1 cellular context compared by ENCODE assay signal in genomic region chr19:53795019-53795418, GRCh38.
TF ChIP-seq lines count a peak whose summit lies in the region.

No MANE protein-coding gene starts in this region.

TF ChIP-seq in HepG2, 621 proteins besides CTCF, POLR2A, EP300 and RAD21:
- TF ChIP-seq, protein P1, sequence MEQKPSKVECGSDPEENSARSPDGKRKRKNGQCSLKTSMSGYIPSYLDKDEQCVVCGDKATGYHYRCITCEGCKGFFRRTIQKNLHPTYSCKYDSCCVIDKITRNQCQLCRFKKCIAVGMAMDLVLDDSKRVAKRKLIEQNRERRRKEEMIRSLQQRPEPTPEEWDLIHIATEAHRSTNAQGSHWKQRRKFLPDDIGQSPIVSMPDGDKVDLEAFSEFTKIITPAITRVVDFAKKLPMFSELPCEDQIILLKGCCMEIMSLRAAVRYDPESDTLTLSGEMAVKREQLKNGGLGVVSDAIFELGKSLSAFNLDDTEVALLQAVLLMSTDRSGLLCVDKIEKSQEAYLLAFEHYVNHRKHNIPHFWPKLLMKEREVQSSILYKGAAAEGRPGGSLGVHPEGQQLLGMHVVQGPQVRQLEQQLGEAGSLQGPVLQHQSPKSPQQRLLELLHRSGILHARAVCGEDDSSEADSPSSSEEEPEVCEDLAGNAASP (CRISPR knock-in tag; IDR thresholded peaks at IDR 0.05; ENCODE audit: borderline replicate concordance): no peak
- TF ChIP-seq AKAP8 (CRISPR knock-in tag; IDR thresholded peaks at IDR 0.05): no peak
- no peak for TF ChIP-seq KDM5B (CRISPR knock-in tag; IDR thresholded peaks at IDR 0.05; ENCODE audit: borderline replicate concordance)
- 0 out of 2 replicates have a peak, but pooled peaks have one; percentile 51 for TF ChIP-seq ATF3 (CRISPR knock-in tag; IDR thresholded peaks at IDR 0.05)
- peak; percentile 76 for TF ChIP-seq ZNF362 (CRISPR knock-in tag; IDR thresholded peaks at IDR 0.05; ENCODE audit: borderline replicate concordance)
- TF ChIP-seq USF2 (IDR thresholded peaks at IDR 0.05; ENCODE audit: low read depth, low read length): no peak
- TF ChIP-seq USF2 (CRISPR knock-in tag; IDR thresholded peaks at IDR 0.05; ENCODE audit: borderline replicate concordance): no peak
- TF ChIP-seq HNF4A (CRISPR knock-in tag; IDR thresholded peaks at IDR 0.05): peak; percentile 43
- TF ChIP-seq CEBPG (CRISPR knock-in tag; IDR thresholded peaks at IDR 0.05): 0 out of 2 replicates have a peak, but pooled peaks have one; percentile 37
- TF ChIP-seq, protein P2, sequence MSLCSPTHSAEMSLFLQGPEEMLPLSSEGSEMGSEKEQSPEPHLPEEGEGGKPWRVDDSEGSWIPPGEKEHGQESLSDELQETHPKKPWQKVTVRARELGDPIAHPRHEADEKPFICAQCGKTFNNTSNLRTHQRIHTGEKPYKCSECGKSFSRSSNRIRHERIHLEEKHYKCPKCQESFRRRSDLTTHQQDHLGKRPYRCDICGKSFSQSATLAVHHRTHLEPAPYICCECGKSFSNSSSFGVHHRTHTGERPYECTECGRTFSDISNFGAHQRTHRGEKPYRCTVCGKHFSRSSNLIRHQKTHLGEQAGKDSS (CRISPR knock-in tag; IDR thresholded peaks at IDR 0.05; ENCODE audit: borderline replicate concordance, low read depth): no peak
- TF ChIP-seq LCORL (IDR thresholded peaks at IDR 0.05): no peak
- TF ChIP-seq LCORL (CRISPR knock-in tag; IDR thresholded peaks at IDR 0.05): 0 out of 2 replicates have a peak, but pooled peaks have one; percentile 29
- peak; percentile 38; the same call in 1 of the 2 replicates for TF ChIP-seq CEBPB (IDR thresholded peaks at IDR 0.05; ENCODE audit: borderline replicate concordance, low read depth, low read length)
- TF ChIP-seq SOX6 (IDR thresholded peaks at IDR 0.05): no peak
- no peak for TF ChIP-seq SOX6 (CRISPR knock-in tag; IDR thresholded peaks at IDR 0.05)
- no peak for TF ChIP-seq WIZ (CRISPR knock-in tag; IDR thresholded peaks at IDR 0.05)
